ENCODE assay signal across 29 cellular contexts in genomic region chrX:33014086-33014485, GRCh38.
DNase-seq lines count a peak whose midpoint lies in the region; ATAC-seq and TF ChIP-seq lines count a peak whose summit lies in the region.
"Had no signal": no experiment of that assay in that cellular context is flagged by ENCODE, and none has a peak within 500 bp of the region (broad histone marks: within the 10 kb centered on the region; RNA-seq: fewer than 3 reads in every experiment).

No MANE protein-coding gene starts in this region.

- TF ChIP-seq POLR2A in gastrocnemius medialis (IDR thresholded peaks at IDR 0.05): no peak

- H3K9me3 ChIP-seq in psoas muscle (no peaks in the 10 kb centered on the region), gastrocnemius medialis (no peaks in the 10 kb centered on the region)
- H3K9me3 ChIP-seq: A549, BE2C, BLaER1, Caco-2 had no signal

- ATAC-seq in psoas muscle (peak in 2 of 4 donors; percentile 58 to 62), gastrocnemius medialis (peak in 1 of 2 donors; percentile 36), GM18520 (IDR thresholded peaks at IDR 0.05; ENCODE audit: unreplicated experiment) (no peak)
- no peak for ATAC-seq in stimulated activated naive CD8-positive, alpha-beta T cell treated with anti-CD3 and anti-CD28 coated beads, Interleukin-15, Interleukin-2, amounts not matched to agents 100 U/mL and 50 U/mL, for 24 hours
- ATAC-seq: A549; CD8-positive, alpha-beta T cell had no signal

- DNase-seq in psoas muscle (no peak), gastrocnemius medialis (no peak)
- no peak for DNase-seq in stimulated activated naive CD8-positive, alpha-beta T cell treated with anti-CD3 and anti-CD28 coated beads, Interleukin-15, Interleukin-2, amounts not matched to agents 100 U/mL and 50 U/mL, for 24 hours
- DNase-seq: 8988T; ACHN; AML-193; C1 segment of cervical spinal cord; Caco-2; Calu3; CD4-positive, alpha-beta memory T cell; CD4-positive, alpha-beta T cell; CD4-positive, CD25-positive, alpha-beta regulatory T cell; CD8-positive, alpha-beta memory T cell; CD8-positive, alpha-beta T cell; COR-L47; DMS 273 treated with DMSO at 0.1 percent for 48 hours; DMS153; DMS53; DMS79; DMS79 treated with DMSO at 0.1 percent for 48 hours; DND-41; EL had no signal

- H3K36me3 ChIP-seq in psoas muscle (ENCODE audit: insufficient read depth in 1 of 2, low read depth in 1 of 2): no peaks in the 10 kb centered on the region
- H3K36me3 ChIP-seq in gastrocnemius medialis: no peaks in the 10 kb centered on the region
- H3K36me3 ChIP-seq: BE2C; BLaER1; BLaER1 treated with 17β-estradiol and CSF1 and Interleukin-3, amounts not matched to agents 10 nM and 100 nM had no signal

- intact Hi-C loops in psoas muscle (cut with DNase I) (no loop called here), gastrocnemius medialis (cut with DNase I; ENCODE audit: low total_unique reads) (no loop called here)

- H3K4me3 ChIP-seq in psoas muscle (no peak overlapping the region), gastrocnemius medialis (no peak overlapping the region)
- H3K4me3 ChIP-seq: A549; BLaER1; BLaER1 treated with 17β-estradiol and CSF1 and Interleukin-3, amounts not matched to agents 10 nM and 100 nM had no signal

- in situ Hi-C loops in gastrocnemius medialis (cut with MboI; ENCODE audit: low sequenced_read_pairs in 4 of 4): no loop called here

- H3K27ac ChIP-seq in psoas muscle: peak overlapping the region; percentile 4
- H3K27ac ChIP-seq in gastrocnemius medialis: peak overlapping the region in 3 of 4 donors; percentile 31 to 48 (median 47)
- H3K27ac ChIP-seq: 22Rv1; A549; BLaER1; BLaER1 treated with 17β-estradiol and CSF1 and Interleukin-3, amounts not matched to agents 10 nM and 100 nM; C4-2B had no signal

- H3K4me1 ChIP-seq in psoas muscle (peaks cover 5% of the 10 kb centered on the region), gastrocnemius medialis (no peaks in the 10 kb centered on the region)
- H3K4me1 ChIP-seq: A549; BE2C; BLaER1; BLaER1 treated with 17β-estradiol and CSF1 and Interleukin-3, amounts not matched to agents 10 nM and 100 nM had no signal

- H3K27me3 ChIP-seq in psoas muscle (ENCODE audit: insufficient read depth in 3 of 3, low read length in 2 of 3) (no peaks in the 10 kb centered on the region), gastrocnemius medialis (no peaks in the 10 kb centered on the region)
- H3K27me3 ChIP-seq: BE2C had no signal

- TF ChIP-seq CTCF in psoas muscle (IDR thresholded peaks at IDR 0.05) (no peak), gastrocnemius medialis (IDR thresholded peaks at IDR 0.05 in 4 of 5, conservative IDR thresholded peaks at IDR 0.05 in 1 of 5) (no peak)

- 76 to 87% (median 78%) methylated on average over 3 of the region's 3 CpGs for WGBS in psoas muscle, 3 donors
